Comparison of ENCODE assay signal across 10 cellular contexts in the genomic region with DNA sequence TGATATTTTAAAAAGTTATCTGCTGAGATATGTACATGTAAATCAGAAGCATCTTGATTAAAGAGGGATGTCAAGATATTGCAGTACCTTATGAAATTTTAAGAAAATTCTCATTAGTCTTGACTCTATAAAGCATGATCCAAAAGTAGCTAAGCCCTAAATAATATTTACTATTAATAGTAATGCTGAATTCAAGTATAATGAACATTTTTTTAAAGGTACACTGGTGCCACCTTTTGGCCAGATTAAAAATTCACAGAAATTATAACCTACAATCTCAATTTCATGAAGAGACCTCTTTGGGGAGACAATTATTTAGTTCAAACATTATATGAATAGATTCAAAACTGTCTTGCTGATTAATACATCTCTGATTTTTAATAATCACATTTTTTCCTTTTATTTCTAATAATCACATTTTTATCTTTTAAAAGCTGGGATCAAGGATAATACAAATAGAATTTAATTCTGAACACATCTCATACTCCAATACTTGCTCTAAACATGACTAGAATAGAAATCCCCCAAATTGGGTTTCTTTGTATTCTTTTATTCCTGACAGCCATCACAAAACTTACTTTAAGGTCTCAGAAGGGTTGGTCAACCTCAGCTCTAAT. TPM values are rescaled to one million over a fixed set of nuclear protein-coding genes. Genes with fewer than 3 reads are reported as not detected.
A peak's percentile ranks its signal among the peaks of the same experiment; 100 is the strongest.
DNase-seq lines count a peak whose midpoint lies in the region; ATAC-seq and TF ChIP-seq lines count a peak whose summit lies in the region.
"Had no signal": no experiment of that assay in that cellular context is flagged by ENCODE, and none has a peak within 500 bp of the region (broad histone marks: within the 10 kb centered on the region; RNA-seq: fewer than 3 reads in every experiment).

No MANE protein-coding gene starts in this region.

- peaks cover 0 to 37% (median 3%) of the 10 kb centered on the region in 9 donors for H3K36me3 ChIP-seq in heart left ventricle
- no peaks in the 10 kb centered on the region for H3K36me3 ChIP-seq in uterus
- no peaks in the 10 kb centered on the region for H3K36me3 ChIP-seq in testis (ENCODE audit: low read depth, missing control alignments)

- intact Hi-C loops in heart left ventricle (cut with DNase I) (loop anchor here in 9 of 10 donors (2.0 to 10.0 kb wide), 8 partner anchors 46 to 141 kb away; no protein-coding TSS in a partner anchor), left ventricle myocardium superior (cut with micrococcal nuclease) (no loop called here), uterus (cut with DNase I; ENCODE audit: low total_unique reads) (no loop called here), testis (cut with DNase I; ENCODE audit: low total_unique reads) (loop anchor here (10.0 kb wide), 1 partner anchor 134 kb away; no protein-coding TSS in a partner anchor)

- TF ChIP-seq CTCF in heart left ventricle (IDR thresholded peaks at IDR 0.05) (peak in 10 of 12 donors; percentile 15 to 64 (median 48)), uterus (IDR thresholded peaks at IDR 0.05) (peak; percentile 36 to 54 (median 42)), testis (IDR thresholded peaks at IDR 0.05) (peak in 1 of 3 experiments; percentile 53)

- DNase-seq in heart left ventricle (no peak), left ventricle myocardium superior (no peak), RPMI7951 (ENCODE audit: low read depth) (peak; percentile 19), foreskin melanocyte (peak; percentile 7), uterus (no peak), testis (no peak)
- DNase-seq in activated CD4-positive, alpha-beta T cell treated with anti-CD3 and anti-CD28 coated beads for 4 hours: no peak
- DNase-seq: amygdala; stimulated activated CD4-positive, alpha-beta T cell treated with anti-CD3 and anti-CD28 coated beads, Interleukin-15, amount 100 ng/mL, for 24 hours had no signal

- ATAC-seq in heart left ventricle: no peak
- no peak for ATAC-seq in left ventricle myocardium superior
- ATAC-seq in GM18867 (IDR thresholded peaks at IDR 0.05; ENCODE audit: unreplicated experiment): no peak

- H3K27ac ChIP-seq in heart left ventricle (no peak overlapping the region), uterus (no peak overlapping the region), testis (no peak overlapping the region)

- H3K4me3 ChIP-seq in heart left ventricle (no peak overlapping the region), uterus (no peak overlapping the region), testis (no peak overlapping the region)

- no peaks in the 10 kb centered on the region for H3K27me3 ChIP-seq in heart left ventricle
- H3K27me3 ChIP-seq in uterus: no peaks in the 10 kb centered on the region
- H3K27me3 ChIP-seq in testis: no peaks in the 10 kb centered on the region

- H3K9me3 ChIP-seq in heart left ventricle (no peaks in the 10 kb centered on the region), uterus (no peaks in the 10 kb centered on the region), testis (no peaks in the 10 kb centered on the region)

- TF ChIP-seq POLR2A in heart left ventricle (IDR thresholded peaks at IDR 0.05) (no peak), uterus (IDR thresholded peaks at IDR 0.05) (no peak), testis (IDR thresholded peaks at IDR 0.05) (no peak)

- H3K4me1 ChIP-seq in heart left ventricle: peaks cover 0 to 4% (median 0%) of the 10 kb centered on the region in 12 donors
- H3K4me1 ChIP-seq in uterus: no peaks in the 10 kb centered on the region
- no peaks in the 10 kb centered on the region for H3K4me1 ChIP-seq in testis

RNA-seq across cellular contexts. Expression of a gene that starts 13.4 kb away (rescaled TPM):
- total RNA-seq in heart left ventricle (under 1 TPM in 8 of 9 donors, not detected in 1; 0.12 to 0.61 (median 0.21) TPM), left ventricle myocardium superior (0.30 TPM), uterus (1 to 10 TPM in 2 of 4 donors, under 1 TPM in 2; 0.51 to 5.3 (median 2.8) TPM), testis (under 1 TPM; 0.50 to 0.63 TPM)
- polyA plus RNA-seq in heart left ventricle (under 1 TPM; 0.08 TPM), testis (ENCODE audit: insufficient read depth, low read depth, low replicate concordance) (0.29 TPM)
- 0.36 and 0.59 TPM in 2 replicates for total RNA-seq in RPMI7951 (2014; rRNA removed; shearing (Covaris generic))

RNA-seq across cellular contexts. Expression of a gene that starts 24.9 kb away (rescaled TPM):
- total RNA-seq in heart left ventricle (10 to 100 TPM; 12.5 to 28.0 (median 19.0) TPM), left ventricle myocardium superior (17.1 TPM), uterus (10 to 100 TPM in 3 of 4 donors, 1 to 10 TPM in 1; 4.6 to 34.4 (median 11.2) TPM), testis (10 to 100 TPM; 20.6 to 21.3 TPM)
- polyA plus RNA-seq in heart left ventricle (10 to 100 TPM in 1 of 2 donors, 1 to 10 TPM in 1; 4.0 to 10.0 TPM), testis (ENCODE audit: insufficient read depth, low read depth, low replicate concordance) (13.3 TPM)
- total RNA-seq in RPMI7951 (2014; rRNA removed; shearing (Covaris generic)): 3.8 and 8.3 TPM in 2 replicates

RNA-seq across cellular contexts. Expression of a gene that starts 25.8 kb away (rescaled TPM):
- total RNA-seq in heart left ventricle: 10 to 100 TPM; 16.2 to 29.5 (median 21.2) TPM
- polyA plus RNA-seq in heart left ventricle: 10 to 100 TPM in 1 of 2 donors, 1 to 10 TPM in 1; 9.0 to 11.5 TPM
- 23.7 TPM for total RNA-seq in left ventricle myocardium superior
- 28.0 and 33.0 TPM in 2 replicates for total RNA-seq in RPMI7951 (2014; rRNA removed; shearing (Covaris generic))
- total RNA-seq in uterus: 100 to 1,000 TPM in 2 of 4 donors, 10 to 100 TPM in 2; 16.1 to 126 (median 82.4) TPM
- total RNA-seq in testis: 10 to 100 TPM; 33.2 to 34.7 TPM
- 20.8 TPM for polyA plus RNA-seq in testis (ENCODE audit: insufficient read depth, low read depth, low replicate concordance)

Comparison
In these comparisons a context has a peak if more than half of its experiments do, and no peak if none do; other contexts are left out.
1. intact Hi-C loops: an anchor here in heart left ventricle (2.0 to 10.0 kb wide) and testis (10.0 kb wide); none called in left ventricle myocardium superior and uterus.
2. DNase-seq: peak in RPMI7951 (single experiment) and foreskin melanocyte (single experiment); none in heart left ventricle (0 of 5), left ventricle myocardium superior (single experiment), uterus (0 of 2), testis (single experiment) and activated CD4-positive, alpha-beta T cell treated with anti-CD3 and anti-CD28 coated beads for 4 hours (0 of 2).